In the genomic region with DNA sequence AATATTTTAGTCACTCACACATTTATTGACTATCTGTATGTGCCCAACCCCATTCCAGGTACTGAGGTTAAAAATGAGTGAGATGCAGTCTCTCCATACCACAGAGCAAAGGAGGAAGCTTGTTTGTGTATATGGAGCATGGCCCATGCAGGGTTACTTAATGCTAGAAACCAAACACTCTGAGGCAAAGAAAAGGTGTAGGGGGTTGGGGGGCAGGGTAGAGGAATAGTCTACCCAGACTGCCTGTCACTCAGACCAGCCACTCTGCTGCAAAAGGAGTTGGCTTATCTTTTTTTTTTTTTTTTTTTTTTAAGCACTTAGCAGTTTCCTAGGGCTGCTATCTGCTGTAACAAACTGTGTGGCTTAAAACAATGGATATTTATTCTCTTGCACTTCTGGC, we compare ENCODE assay signal across 28 cellular contexts. TPM values are rescaled to one million over a fixed set of nuclear protein-coding genes. Genes with fewer than 3 reads are reported as not detected.
A peak's percentile ranks its signal among the peaks of the same experiment; 100 is the strongest.
DNase-seq lines count a peak whose midpoint lies in the region; ATAC-seq, FAIRE-seq and TF ChIP-seq lines count a peak whose summit lies in the region.
"Had no signal": no experiment of that assay in that cellular context is flagged by ENCODE, and none has a peak within 500 bp of the region (broad histone marks: within the 10 kb centered on the region; RNA-seq: fewer than 3 reads in every experiment).

No MANE protein-coding gene starts in this region.

- RAD21 ChIA-PET in GM12878 (lab: Charles Lee; ENCODE audit: unreplicated experiment): interaction anchor here (2.0 kb wide), 1 partner anchor 55 kb away, joined by 4 read pairs; no protein-coding TSS in a partner anchor

- H3K9me3 ChIP-seq in Karpas-422 (ENCODE audit: low read length) (no peaks in the 10 kb centered on the region), GM12878 (replicated peaks; ENCODE audit: control insufficient read depth, insufficient read depth, low read length) (no peaks in the 10 kb centered on the region), HepG2 (ENCODE audit: low read length) (no peaks in the 10 kb centered on the region), skeletal muscle tissue (ENCODE audit: control insufficient read depth in 3 of 3, low read length in 3 of 3) (no peaks in the 10 kb centered on the region)
- H3K9me3 ChIP-seq: Caco-2, transverse colon had no signal

- intact Hi-C loops in GM12878 (cut with micrococcal nuclease; ENCODE audit: unreplicated experiment) (no loop called here), HepG2 (cut with micrococcal nuclease; ENCODE audit: unreplicated experiment) (loop anchor here (10.0 kb wide), 1 partner anchor 62 kb away; no protein-coding TSS in a partner anchor)

- POLR2A ChIA-PET in GM12878 (lab: Charles Lee): no interaction called here
- POLR2A ChIA-PET in HepG2 (lab: Yijun Ruan, JAX): no interaction called here

- no peak for TF ChIP-seq EP300 in GM12878 (IDR thresholded peaks at IDR 0.05; ENCODE audit: borderline replicate concordance in 1 of 2, control insufficient read depth in 1 of 2, low read depth in 2 of 2, low read length in 2 of 2)
- TF ChIP-seq EP300 in HepG2 (IDR thresholded peaks at IDR 0.05; ENCODE audit: low read depth in 2 of 2, low read length in 2 of 2): no peak
- no peak for TF ChIP-seq EP300 in HepG2 (CRISPR knock-in tag; IDR thresholded peaks at IDR 0.05; ENCODE audit: borderline replicate concordance)

- DNase-seq in Karpas-422 (peak; percentile 44), GM12878 (ENCODE audit: low read depth, low spot score) (no peak), HepG2 (ENCODE audit: low spot score) (no peak), GM12892 (ENCODE audit: insufficient read length) (no peak), medulla oblongata (ENCODE audit: extremely low spot score) (no peak), NCI-H2081 (lab: John Stamatoyannopoulos, UW) (no peak)
- DNase-seq: activated CD8-positive, alpha-beta memory T cell treated with anti-CD3 and anti-CD28 coated beads, Interleukin-2, amount 10 ng/mL, durations not matched to agents 7 days and 5 days; activated naive CD4-positive, alpha-beta T cell treated with anti-CD3 and anti-CD28 coated beads for 36 hours; activated T-cell treated with anti-CD3 and anti-CD28 coated beads, Interleukin-2, amount 50 U/mL, for 72 hours; amygdala; Caco-2; effector memory CD8-positive, alpha-beta T cell; head of caudate nucleus; midbrain; MM.1S; naive thymus-derived CD4-positive, alpha-beta T cell; NCI-H1436; NCI-H524; NK-92 treated with Interleukin-12 subunit alpha and Interleukin-12 subunit beta, amount 100 ng/mL, for 24 hours; SIG-M5; stimulated activated CD4-positive, alpha-beta T cell treated with anti-CD3 and anti-CD28 coated beads, Interleukin-1b, Interleukin-23, amount 100 ng/mL, for 48 hours; T1000; transverse colon had no signal

- CTCF ChIA-PET in GM12878 (lab: Yijun Ruan, JAX): interaction anchor here (0.7 to 1.4 kb wide), 3 partner anchors 55 to 305 kb away, joined by 3 read pairs; no protein-coding TSS in a partner anchor
- CTCF ChIA-PET in HepG2 (lab: Yijun Ruan, JAX; ENCODE audit: low intra/inter-chr PET ratio, low total read pairs): no interaction called here

- H3K9ac ChIP-seq in Karpas-422 (ENCODE audit: low read length) (peak overlapping the region; percentile 21; the same call in 1 of the 2 replicates), GM12878 (ENCODE audit: control insufficient read depth, insufficient read depth, low read length) (no peak overlapping the region), HepG2 (ENCODE audit: insufficient read depth, low read depth, low read length) (no peak overlapping the region), skeletal muscle tissue (ENCODE audit: low read depth in 1 of 3, low read length in 3 of 3) (peak overlapping the region; percentile 12 to 51 (median 46))

- ATAC-seq in GM12878 (no peak), HepG2 (peak; percentile 25; the same call in 2 of the 3 replicates)
- ATAC-seq: activated CD8-positive, alpha-beta memory T cell treated with anti-CD3 and anti-CD28 coated beads, Interleukin-2, amount 10 ng/mL, durations not matched to agents 7 days and 5 days; activated T-cell treated with anti-CD3 and anti-CD28 coated beads, Interleukin-2, amount 50 U/mL, for 72 hours; effector memory CD8-positive, alpha-beta T cell; naive thymus-derived CD4-positive, alpha-beta T cell had no signal

- SMC1A ChIA-PET in GM12878 (lab: Charles Lee; ENCODE audit: uncharacterized antibody, unreplicated experiment): no interaction called here

- in situ Hi-C loops in GM12878 (cut with MboI): loop anchor here (10.0 kb wide), 1 partner anchor 302 kb away; no protein-coding TSS in a partner anchor
- in situ Hi-C loops in HepG2 (cut with HindIII; ENCODE audit: extremely low pct_ligation_motif_present, low pct_unique_long_range_greater_than_20kb): loop anchor here (25.0 kb wide), 1 partner anchor 299 kb away; no protein-coding TSS in a partner anchor

- no TSS peak for BruUV-seq in GM12878 (replicated peaks; lab: Mats Ljungman, UMichigan)
- BruUV-seq in HepG2 (replicated peaks; lab: Mats Ljungman, UMichigan): no TSS peak

- peaks cover 20% of the 10 kb centered on the region; the same call in 1 of the 2 replicates for H4K20me1 ChIP-seq in Karpas-422 (ENCODE audit: insufficient read depth, low read depth, low read length)
- H4K20me1 ChIP-seq in GM12878 (ENCODE audit: control insufficient read depth, insufficient read depth): peaks cover 3% of the 10 kb centered on the region; the same call in 1 of the 2 replicates
- peaks cover 6% of the 10 kb centered on the region; the same call in 1 of the 2 replicates for H4K20me1 ChIP-seq in HepG2 (ENCODE audit: insufficient read depth, low read length)

- no peak for TF ChIP-seq RAD21 in GM12878 (IDR thresholded peaks at IDR 0.05; ENCODE audit: insufficient read depth, low read depth, low read length)
- TF ChIP-seq RAD21 in HepG2 (CRISPR knock-in tag; IDR thresholded peaks at IDR 0.05): no peak

- TF ChIP-seq POLR2A in GM12878 (IDR thresholded peaks at IDR 0.05; ENCODE audit: low read depth, low read length) (no peak), HepG2 (IDR thresholded peaks at IDR 0.05; ENCODE audit: insufficient read depth in 1 of 2, low read depth in 2 of 2, low read length in 2 of 2) (no peak), GM12892 (IDR thresholded peaks at IDR 0.05; ENCODE audit: low read depth, low read length) (no peak)

- H3K27me3 ChIP-seq in Karpas-422 (ENCODE audit: low read length) (no peaks in the 10 kb centered on the region), GM12878 (replicated peaks in 1 of 2; ENCODE audit: control insufficient read depth in 2 of 2, insufficient read depth in 2 of 2, low read length in 1 of 2) (no peaks in the 10 kb centered on the region), HepG2 (ENCODE audit: control insufficient read depth in 1 of 2, insufficient read depth in 2 of 2, low read length in 2 of 2) (no peaks in the 10 kb centered on the region), skeletal muscle tissue (ENCODE audit: control insufficient read depth in 3 of 3, insufficient read depth in 3 of 3, low read length in 3 of 3) (no peaks in the 10 kb centered on the region)
- H3K27me3 ChIP-seq: transverse colon had no signal

- H3K36me3 ChIP-seq in Karpas-422 (ENCODE audit: insufficient read depth, low read length) (no peaks in the 10 kb centered on the region), GM12878 (ENCODE audit: control insufficient read depth in 2 of 2, insufficient read depth in 2 of 2, low read length in 1 of 2) (peaks cover 0 to 8% of the 10 kb centered on the region in 2 experiments; a peak in 1 of 4 replicates), HepG2 (replicated peaks in 1 of 2; ENCODE audit: control insufficient read depth in 1 of 2, insufficient read depth in 2 of 2, low read length in 2 of 2) (peaks cover 5 to 8% of the 10 kb centered on the region in 2 experiments; a peak in 2 of 5 replicates), skeletal muscle tissue (ENCODE audit: control insufficient read depth in 3 of 3, insufficient read depth in 3 of 3, low read length in 3 of 3) (no peaks in the 10 kb centered on the region)
- H3K36me3 ChIP-seq: transverse colon had no signal

- H3K4me2 ChIP-seq in Karpas-422 (ENCODE audit: low read depth, low read length, poor library complexity, severe bottlenecking) (peak overlapping the region; percentile 48), GM12878 (ENCODE audit: control insufficient read depth, insufficient read depth) (no peak overlapping the region), HepG2 (ENCODE audit: low read depth, low read length) (no peak overlapping the region)
- H3K4me2 ChIP-seq: smooth muscle cell had no signal

- no peaks in the 10 kb centered on the region for H3K9me2 ChIP-seq in Karpas-422 (replicated peaks; ENCODE audit: insufficient read depth, low read length)

- FAIRE-seq in GM12878 (lab: Jason Lieb, UNC) (no peak), HepG2 (lab: Jason Lieb, UNC) (no peak), GM12892 (lab: Jason Lieb, UNC) (no peak)
- FAIRE-seq: G401.6 had no signal

- peaks cover 52% of the 10 kb centered on the region for H3K79me2 ChIP-seq in Karpas-422 (ENCODE audit: low read length)
- peaks cover 2% of the 10 kb centered on the region for H3K79me2 ChIP-seq in GM12878 (ENCODE audit: control insufficient read depth, insufficient read depth, low read length)
- peaks cover 45% of the 10 kb centered on the region for H3K79me2 ChIP-seq in HepG2 (ENCODE audit: insufficient read depth, low read length)

- peaks cover 22% of the 10 kb centered on the region for H3K4me1 ChIP-seq in Karpas-422 (ENCODE audit: low read length)
- peaks cover 8% of the 10 kb centered on the region for H3K4me1 ChIP-seq in GM12878 (ENCODE audit: control insufficient read depth, insufficient read depth, low read length)
- peaks cover 69% of the 10 kb centered on the region for H3K4me1 ChIP-seq in HepG2 (ENCODE audit: insufficient read depth, low read length)
- H3K4me1 ChIP-seq in skeletal muscle tissue (ENCODE audit: control insufficient read depth in 3 of 3, insufficient read depth in 3 of 3, low read length in 3 of 3): peaks cover 41 to 69% (median 62%) of the 10 kb centered on the region in 3 donors
- H3K4me1 ChIP-seq: Caco-2 had no signal

- TF ChIP-seq CTCF in GM12878 (IDR thresholded peaks at IDR 0.05 in 2 of 3, conservative IDR thresholded peaks at IDR 0.05 in 1 of 3; ENCODE audit: control insufficient read depth in 2 of 3, extremely low read depth in 1 of 3, insufficient read depth in 1 of 3, low read depth in 3 of 3, low read length in 3 of 3) (no peak), HepG2 (CRISPR knock-in tag; IDR thresholded peaks at IDR 0.05) (no peak)

- peak overlapping the region; percentile 39; the same call in 1 of the 2 replicates for H3K27ac ChIP-seq in Karpas-422 (ENCODE audit: low read length)
- H3K27ac ChIP-seq in GM12878 (ENCODE audit: control insufficient read depth, insufficient read depth): no peak overlapping the region
- peak overlapping the region; percentile 30 for H3K27ac ChIP-seq in HepG2 (ENCODE audit: extremely low read length, insufficient read depth, low read length)
- H3K27ac ChIP-seq in skeletal muscle tissue (ENCODE audit: low read depth, low read length): peak overlapping the region; percentile 49
- H3K27ac ChIP-seq: C4-2B, coronary artery, transverse colon had no signal

- no peak overlapping the region for H3K4me3 ChIP-seq in Karpas-422 (ENCODE audit: low read length)
- no peak overlapping the region for H3K4me3 ChIP-seq in GM12878
- H3K4me3 ChIP-seq in HepG2 (replicated peaks in 1 of 3; ENCODE audit: insufficient read depth in 1 of 3, low read depth in 2 of 3, low read length in 3 of 3): no peak overlapping the region
- H3K4me3 ChIP-seq in skeletal muscle tissue (ENCODE audit: low read length in 3 of 3): no peak overlapping the region
- H3K4me3 ChIP-seq: coronary artery, smooth muscle cell, transverse colon had no signal

- H2AFZ ChIP-seq in Karpas-422 (ENCODE audit: low read length) (no peak overlapping the region), GM12878 (ENCODE audit: control insufficient read depth, low read depth, low read length) (no peak overlapping the region), HepG2 (ENCODE audit: low read length) (no peak overlapping the region)

RNA-seq across cellular contexts. Expression of gene PGM1, which starts 19.8 kb away (rescaled TPM):
- 67.1 and 89.0 TPM in 2 replicates for total RNA-seq in Karpas-422 (2014; rRNA removed; shearing (Covaris generic); ENCODE audit: low replicate concordance)
- 41.7 and 53.4 TPM in 2 replicates for total RNA-seq in GM12878 (2013; cell fraction: nucleolus; rRNA removed)
- total RNA-seq in GM12878 (2014; rRNA removed) (61.5 and 62.0 TPM in 2 replicates), GM12878 (2014; rRNA removed; fragmentation: Illumina TruSeq; extraction: Trizol) (38.1 and 40.9 TPM in 2 replicates), GM12878 (2021) (57.1 and 58.2 TPM in 2 replicates), HepG2 (2016; rRNA removed; fragmentation: Illumina TruSeq; extraction: Trizol) (105 and 122 TPM in 2 replicates), skeletal muscle tissue (144 TPM)
- polyA plus RNA-seq in GM12878 (2011; ENCODE audit: low read depth): 35.1 TPM
- polyA plus RNA-seq in GM12878 (2011; rRNA removed) (33.0 and 49.1 TPM in 2 replicates), GM12878 (2014; fragmentation: Illumina TruSeq; extraction: Trizol) (48.8 and 52.6 TPM in 2 replicates), GM12878 (2014; fragmentation: Nextera tagmentation; extraction: Ambion mirVana) (10 to 100 TPM; 22.5 to 29.6 TPM), GM12878 (2014; rRNA removed) (36.0 and 41.5 TPM in 2 replicates), GM12878 (2016; fragmentation: Nextera tagmentation; extraction: Ambion mirVana) (10 to 100 TPM; 68.6 to 72.6 TPM), HepG2 (2011; rRNA removed) (49.2 and 51.6 TPM in 2 replicates)
- 44.7 and 58.1 TPM in 2 replicates for polyA plus RNA-seq in GM12878 (2011; cell fraction: cytosol; rRNA removed)
- 27.1 and 30.9 TPM in 2 replicates for polyA plus RNA-seq in GM12878 (2011; cell fraction: nucleus; rRNA removed)
- 49.2 and 58.6 TPM in 2 replicates for polyA plus RNA-seq in GM12878 (2012)
- polyA minus RNA-seq in GM12878 (2011; rRNA and poly(A)+ RNA removed): 47.6 and 49.9 TPM in 2 replicates
- 19.6 and 20.1 TPM in 2 replicates for polyA minus RNA-seq in GM12878 (2011; cell fraction: cytosol; rRNA and poly(A)+ RNA removed)
- 20.9 and 28.8 TPM in 2 replicates for polyA minus RNA-seq in GM12878 (2011; cell fraction: nucleus; rRNA and poly(A)+ RNA removed)
- 59.3 and 60.5 TPM in 2 replicates for total RNA-seq in HepG2 (2016; cell fraction: cytosol; rRNA removed; fragmentation: Illumina TruSeq; extraction: Trizol; ENCODE audit: low read depth)
- 107 TPM in 2 replicates for total RNA-seq in HepG2 (2016; cell fraction: insoluble cytoplasmic fraction; rRNA removed; fragmentation: Illumina TruSeq; extraction: Trizol)
- total RNA-seq in HepG2 (2016; cell fraction: membrane; rRNA removed; fragmentation: Illumina TruSeq; extraction: Trizol): 105 and 112 TPM in 2 replicates
- total RNA-seq in HepG2 (2016; cell fraction: nucleus; rRNA removed; fragmentation: Illumina TruSeq; extraction: Trizol): 52.5 and 58.8 TPM in 2 replicates
- polyA plus RNA-seq in HepG2 (2011; cell fraction: cytosol; rRNA removed): 49.9 and 50.0 TPM in 2 replicates
- 21.6 and 21.7 TPM in 2 replicates for polyA plus RNA-seq in HepG2 (2011; cell fraction: nucleus; rRNA removed)
- polyA plus RNA-seq in HepG2 (2012): 99.6 and 140 TPM in 2 replicates
- polyA plus RNA-seq in HepG2 (2016; cell fraction: cytosol; fragmentation: Illumina TruSeq; extraction: Trizol; ENCODE audit: low read depth): 57.2 and 57.6 TPM in 2 replicates
- polyA plus RNA-seq in HepG2 (2016; cell fraction: insoluble cytoplasmic fraction; fragmentation: Illumina TruSeq; extraction: Trizol; ENCODE audit: low read depth): 89.8 and 107 TPM in 2 replicates
- 68.6 and 74.3 TPM in 2 replicates for polyA plus RNA-seq in HepG2 (2016; cell fraction: membrane; fragmentation: Illumina TruSeq; extraction: Trizol; ENCODE audit: low read depth)
- polyA plus RNA-seq in HepG2 (2016; cell fraction: nucleus; fragmentation: Illumina TruSeq; extraction: Trizol; ENCODE audit: insufficient read depth, low read depth): 44.1 and 47.6 TPM in 2 replicates
- 39.4 and 62.3 TPM in 2 replicates for polyA minus RNA-seq in HepG2 (2011; rRNA and poly(A)+ RNA removed; ENCODE audit: low replicate concordance)
- polyA minus RNA-seq in HepG2 (2011; cell fraction: cytosol; rRNA and poly(A)+ RNA removed): 49.2 and 52.4 TPM in 2 replicates
- polyA minus RNA-seq in HepG2 (2011; cell fraction: nucleus; rRNA and poly(A)+ RNA removed): 48.6 and 52.9 TPM in 2 replicates
- polyA plus RNA-seq in GM12892 (2012; ENCODE audit: missing spikeins): 47.3 TPM

Comparison
In these comparisons a context has a peak if more than half of its experiments do, and no peak if none do; other contexts are left out.
1. H3K9ac ChIP-seq: peak in Karpas-422 (single experiment) and skeletal muscle tissue (3 of 3); none in GM12878 (single experiment) and HepG2 (single experiment).